Comparison of ENCODE assay signal across 2 cellular contexts in the genomic region with DNA sequence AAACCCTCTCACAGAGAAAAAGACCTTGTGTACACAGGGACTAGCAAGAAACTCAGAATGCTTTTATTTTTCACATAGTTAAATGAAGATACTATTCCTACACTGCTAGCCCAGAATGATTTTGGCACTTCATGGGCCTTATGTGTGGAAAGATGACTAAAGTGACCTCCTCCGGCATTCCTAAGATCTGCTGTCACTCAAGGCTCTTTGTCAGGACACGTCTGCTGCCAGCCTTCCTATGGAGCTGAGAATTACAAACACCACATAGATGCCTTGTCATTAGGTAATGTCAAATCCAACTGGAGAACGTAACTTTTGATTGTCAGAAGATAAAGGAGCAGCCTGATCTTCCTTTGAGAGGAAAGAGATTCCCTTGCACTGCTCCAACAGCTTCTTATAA.
TF ChIP-seq lines count a peak whose summit lies in the region.

No MANE protein-coding gene starts in this region.

TF ChIP-seq in H1, 55 proteins besides CTCF, POLR2A, EP300 and RAD21 (continued from another document):
- TF ChIP-seq SIRT6 (IDR thresholded peaks at IDR 0.05; ENCODE audit: low read length) (no peak), CBX8 (IDR thresholded peaks at IDR 0.05; ENCODE audit: borderline replicate concordance, low read depth, low read length) (no peak), ASH2L (IDR thresholded peaks at IDR 0.05; ENCODE audit: low read length) (no peak), JUN (IDR thresholded peaks at IDR 0.05; ENCODE audit: low read depth, low read length) (no peak), CREB1 (IDR thresholded peaks at IDR 0.05) (no peak), KDM1A (IDR thresholded peaks at IDR 0.05; ENCODE audit: borderline replicate concordance, low read length) (no peak), TBP (IDR thresholded peaks at IDR 0.05; ENCODE audit: low read depth, low read length) (no peak), FOSL1 (IDR thresholded peaks at IDR 0.05; ENCODE audit: insufficient read depth, low read depth, low read length) (no peak), GTF2F1 (IDR thresholded peaks at IDR 0.05; ENCODE audit: borderline replicate concordance, low read depth, low read length) (no peak), CHD1 (IDR thresholded peaks at IDR 0.05; ENCODE audit: low read depth, low read length) (no peak), TCF12 (IDR thresholded peaks at IDR 0.05; ENCODE audit: low read depth, low read length) (no peak), HDAC2 (IDR thresholded peaks at IDR 0.05; ENCODE audit: borderline replicate concordance in 1 of 2, low read depth in 2 of 2, low read length in 2 of 2) (no peak), POLR2AphosphoS5 (IDR thresholded peaks at IDR 0.05; ENCODE audit: low read depth, low read length) (no peak)

TF ChIP-seq in neural cell, 6 proteins besides CTCF, POLR2A, EP300 and RAD21 (continued from another document):
- TF ChIP-seq, protein P1, sequence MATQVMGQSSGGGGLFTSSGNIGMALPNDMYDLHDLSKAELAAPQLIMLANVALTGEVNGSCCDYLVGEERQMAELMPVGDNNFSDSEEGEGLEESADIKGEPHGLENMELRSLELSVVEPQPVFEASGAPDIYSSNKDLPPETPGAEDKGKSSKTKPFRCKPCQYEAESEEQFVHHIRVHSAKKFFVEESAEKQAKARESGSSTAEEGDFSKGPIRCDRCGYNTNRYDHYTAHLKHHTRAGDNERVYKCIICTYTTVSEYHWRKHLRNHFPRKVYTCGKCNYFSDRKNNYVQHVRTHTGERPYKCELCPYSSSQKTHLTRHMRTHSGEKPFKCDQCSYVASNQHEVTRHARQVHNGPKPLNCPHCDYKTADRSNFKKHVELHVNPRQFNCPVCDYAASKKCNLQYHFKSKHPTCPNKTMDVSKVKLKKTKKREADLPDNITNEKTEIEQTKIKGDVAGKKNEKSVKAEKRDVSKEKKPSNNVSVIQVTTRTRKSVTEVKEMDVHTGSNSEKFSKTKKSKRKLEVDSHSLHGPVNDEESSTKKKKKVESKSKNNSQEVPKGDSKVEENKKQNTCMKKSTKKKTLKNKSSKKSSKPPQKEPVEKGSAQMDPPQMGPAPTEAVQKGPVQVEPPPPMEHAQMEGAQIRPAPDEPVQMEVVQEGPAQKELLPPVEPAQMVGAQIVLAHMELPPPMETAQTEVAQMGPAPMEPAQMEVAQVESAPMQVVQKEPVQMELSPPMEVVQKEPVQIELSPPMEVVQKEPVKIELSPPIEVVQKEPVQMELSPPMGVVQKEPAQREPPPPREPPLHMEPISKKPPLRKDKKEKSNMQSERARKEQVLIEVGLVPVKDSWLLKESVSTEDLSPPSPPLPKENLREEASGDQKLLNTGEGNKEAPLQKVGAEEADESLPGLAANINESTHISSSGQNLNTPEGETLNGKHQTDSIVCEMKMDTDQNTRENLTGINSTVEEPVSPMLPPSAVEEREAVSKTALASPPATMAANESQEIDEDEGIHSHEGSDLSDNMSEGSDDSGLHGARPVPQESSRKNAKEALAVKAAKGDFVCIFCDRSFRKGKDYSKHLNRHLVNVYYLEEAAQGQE (IDR thresholded peaks at IDR 0.05; ENCODE audit: borderline replicate concordance) = no peak
- TF ChIP-seq MXI1 (conservative IDR thresholded peaks at IDR 0.05; ENCODE audit: poor library complexity, severe bottlenecking) (no peak), TAF1 (IDR thresholded peaks at IDR 0.05; ENCODE audit: low read depth) (no peak), SMC3 (conservative IDR thresholded peaks at IDR 0.05; ENCODE audit: poor library complexity) (no peak)
